Comparison of ENCODE assay signal across 21 cellular contexts in genomic region chr5:139597134-139597533, GRCh38. TPM values are rescaled to one million over a fixed set of nuclear protein-coding genes. Genes with fewer than 3 reads are reported as not detected.
A peak's percentile ranks its signal among the peaks of the same experiment; 100 is the strongest.
DNase-seq lines count a peak whose midpoint lies in the region; ATAC-seq and TF ChIP-seq lines count a peak whose summit lies in the region.
"Had no signal": no experiment of that assay in that cellular context is flagged by ENCODE, and none has a peak within 500 bp of the region (broad histone marks: within the 10 kb centered on the region; RNA-seq: fewer than 3 reads in every experiment).

No MANE protein-coding gene starts in this region.

- H3K4me1 Mint-ChIP-seq in T-helper 1 cell treated with Interleukin-12 subunit alpha and Interleukin-12 subunit beta and Interleukin-4 antibody, amounts not matched to agents 30 μg/mL and 1 μg/mL, for 36 hours (ENCODE audit: low read depth): peaks cover 11% of the 10 kb centered on the region
- H3K4me1 Mint-ChIP-seq in natural killer cell: peaks cover 12 to 17% of the 10 kb centered on the region in 2 donors
- H3K4me1 Mint-ChIP-seq in natural killer cell treated with Interleukin-12 subunit alpha and Interleukin-12 subunit beta and Interleukin-15 and Interleukin-18, amount 100 ng/mL, for 72 hours (ENCODE audit: low read depth in 2 of 2): peaks cover 6 to 16% of the 10 kb centered on the region in 2 donors
- peaks cover 41% of the 10 kb centered on the region for H3K4me1 Mint-ChIP-seq in activated naive CD8-positive, alpha-beta T cell (ENCODE audit: low read depth)

- no peaks in the 10 kb centered on the region for H3K9me3 ChIP-seq in gastrocnemius medialis
- H3K9me3 ChIP-seq: esophagus muscularis mucosa, spleen had no signal

- H3K27me3 ChIP-seq in gastrocnemius medialis: no peaks in the 10 kb centered on the region
- H3K27me3 ChIP-seq: esophagus muscularis mucosa, spleen had no signal

- intact Hi-C loops in natural killer cell (cut with micrococcal nuclease) (no loop called here), gastrocnemius medialis (cut with DNase I; ENCODE audit: low total_unique reads) (no loop called here)

- peaks cover 0 to 14% of the 10 kb centered on the region in 2 donors for H3K36me3 ChIP-seq in gastrocnemius medialis

- ATAC-seq in natural killer cell (no peak), gastrocnemius medialis (no peak)
- no peak for ATAC-seq in natural killer cell treated with Interleukin-12 subunit alpha and Interleukin-12 subunit beta and Interleukin-15 and Interleukin-18, amount 100 ng/mL, for 72 hours
- ATAC-seq: left colon had no signal

- H3K4me1 ChIP-seq in gastrocnemius medialis: peaks cover 26 to 34% of the 10 kb centered on the region in 2 donors

- in situ Hi-C loops in gastrocnemius medialis (cut with MboI; ENCODE audit: low sequenced_read_pairs in 4 of 4): no loop called here

- peak overlapping the region in 3 of 4 donors; percentile 85 to 89 (median 89) for H3K27ac ChIP-seq in gastrocnemius medialis
- H3K27ac ChIP-seq: 22Rv1, esophagus muscularis mucosa, spleen had no signal

- no peaks in the 10 kb centered on the region for H3K27me3 Mint-ChIP-seq in T-helper 1 cell treated with Interleukin-12 subunit alpha and Interleukin-12 subunit beta and Interleukin-4 antibody, amounts not matched to agents 30 μg/mL and 1 μg/mL, for 36 hours (ENCODE audit: low read depth)
- no peaks in the 10 kb centered on the region for H3K27me3 Mint-ChIP-seq in natural killer cell (ENCODE audit: low read depth in 2 of 2)
- H3K27me3 Mint-ChIP-seq in natural killer cell treated with Interleukin-12 subunit alpha and Interleukin-12 subunit beta and Interleukin-15 and Interleukin-18, amount 100 ng/mL, for 72 hours: no peaks in the 10 kb centered on the region
- no peaks in the 10 kb centered on the region for H3K27me3 Mint-ChIP-seq in activated naive CD8-positive, alpha-beta T cell

- H3K9me3 Mint-ChIP-seq in T-helper 1 cell treated with Interleukin-12 subunit alpha and Interleukin-12 subunit beta and Interleukin-4 antibody, amounts not matched to agents 30 μg/mL and 1 μg/mL, for 36 hours: no peaks in the 10 kb centered on the region
- no peaks in the 10 kb centered on the region for H3K9me3 Mint-ChIP-seq in natural killer cell
- no peaks in the 10 kb centered on the region for H3K9me3 Mint-ChIP-seq in natural killer cell treated with Interleukin-12 subunit alpha and Interleukin-12 subunit beta and Interleukin-15 and Interleukin-18, amount 100 ng/mL, for 72 hours
- H3K9me3 Mint-ChIP-seq in activated naive CD8-positive, alpha-beta T cell (ENCODE audit: low read depth): no peaks in the 10 kb centered on the region
- H3K9me3 Mint-ChIP-seq: HFFc6 had no signal

- H3K36me3 Mint-ChIP-seq in T-helper 1 cell treated with Interleukin-12 subunit alpha and Interleukin-12 subunit beta and Interleukin-4 antibody, amounts not matched to agents 30 μg/mL and 1 μg/mL, for 36 hours (ENCODE audit: low read depth): peaks cover 13% of the 10 kb centered on the region
- no peaks in the 10 kb centered on the region for H3K36me3 Mint-ChIP-seq in natural killer cell
- no peaks in the 10 kb centered on the region for H3K36me3 Mint-ChIP-seq in natural killer cell treated with Interleukin-12 subunit alpha and Interleukin-12 subunit beta and Interleukin-15 and Interleukin-18, amount 100 ng/mL, for 72 hours
- H3K36me3 Mint-ChIP-seq in activated naive CD8-positive, alpha-beta T cell: peaks cover 6% of the 10 kb centered on the region

- no peak overlapping the region for H3K4me3 ChIP-seq in gastrocnemius medialis
- H3K4me3 ChIP-seq: esophagus muscularis mucosa, spleen had no signal

- TF ChIP-seq CTCF in natural killer cell (IDR thresholded peaks at IDR 0.05) (no peak), gastrocnemius medialis (IDR thresholded peaks at IDR 0.05 in 4 of 5, conservative IDR thresholded peaks at IDR 0.05 in 1 of 5) (no peak)

- TF ChIP-seq POLR2A in gastrocnemius medialis (IDR thresholded peaks at IDR 0.05): no peak

- DNase-seq in T-helper 1 cell (no peak), natural killer cell (no peak), gastrocnemius medialis (no peak), GF-D8 (lab: John Stamatoyannopoulos, UW) (no peak)
- DNase-seq in natural killer cell treated with Interleukin-12 subunit alpha and Interleukin-12 subunit beta and Interleukin-15 and Interleukin-18, amount 100 ng/mL, for 72 hours (ENCODE audit: low spot score): no peak
- no peak for DNase-seq in stimulated activated CD4-positive, alpha-beta T cell treated with anti-CD3 and anti-CD28 coated beads, Interleukin-15, amount 100 ng/mL, for 24 hours
- DNase-seq: activated CD4-positive, alpha-beta T cell treated with anti-CD3 and anti-CD28 coated beads for 1 hour; activated T-cell treated with anti-CD3 and anti-CD28 coated beads, Interleukin-2, amount 50 U/mL, for 1 hour; AML-193; amygdala; caudate nucleus; HFFc6; left colon; NCI-H2171 treated with DMSO at 0.1 percent for 48 hours; NCI-H526 treated with DMSO at 0.1 percent for 48 hours; SIG-M5; spleen had no signal

- H3K27ac Mint-ChIP-seq in T-helper 1 cell treated with Interleukin-12 subunit alpha and Interleukin-12 subunit beta and Interleukin-4 antibody, amounts not matched to agents 30 μg/mL and 1 μg/mL, for 36 hours: peak overlapping the region; percentile 20
- peak overlapping the region; percentile 39 to 80 for H3K27ac Mint-ChIP-seq in natural killer cell
- H3K27ac Mint-ChIP-seq in natural killer cell treated with Interleukin-12 subunit alpha and Interleukin-12 subunit beta and Interleukin-15 and Interleukin-18, amount 100 ng/mL, for 72 hours: peak overlapping the region in 1 of 2 donors; percentile 51
- peak overlapping the region; percentile 70 for H3K27ac Mint-ChIP-seq in activated naive CD8-positive, alpha-beta T cell

- no peak overlapping the region for H3K4me3 Mint-ChIP-seq in T-helper 1 cell treated with Interleukin-12 subunit alpha and Interleukin-12 subunit beta and Interleukin-4 antibody, amounts not matched to agents 30 μg/mL and 1 μg/mL, for 36 hours
- no peak overlapping the region for H3K4me3 Mint-ChIP-seq in natural killer cell
- no peak overlapping the region for H3K4me3 Mint-ChIP-seq in natural killer cell treated with Interleukin-12 subunit alpha and Interleukin-12 subunit beta and Interleukin-15 and Interleukin-18, amount 100 ng/mL, for 72 hours
- peak overlapping the region; percentile 28 for H3K4me3 Mint-ChIP-seq in activated naive CD8-positive, alpha-beta T cell
- H3K4me3 Mint-ChIP-seq: HFFc6 had no signal

RNA-seq across cellular contexts. Expression of gene UBE2D2, which starts 36.0 kb away (rescaled TPM):
- total RNA-seq in natural killer cell (100 to 1,000 TPM; 127 to 139 (median 131) TPM), gastrocnemius medialis (100 to 1,000 TPM in 3 of 4 donors, 10 to 100 TPM in 1; 98.5 to 199 (median 131) TPM)
- 100 to 1,000 TPM; 176 to 190 TPM for total RNA-seq in natural killer cell treated with Interleukin-12 subunit alpha and Interleukin-12 subunit beta and Interleukin-15 and Interleukin-18, amount 100 ng/mL, for 72 hours

RNA-seq across cellular contexts. Expression of gene CXXC5, which starts 51.0 kb away (rescaled TPM):
- total RNA-seq in natural killer cell (100 to 1,000 TPM in 1 of 3 donors, 10 to 100 TPM in 2; 75.6 to 124 (median 84.8) TPM), gastrocnemius medialis (10 to 100 TPM; 38.5 to 83.8 (median 60.9) TPM)
- total RNA-seq in natural killer cell treated with Interleukin-12 subunit alpha and Interleukin-12 subunit beta and Interleukin-15 and Interleukin-18, amount 100 ng/mL, for 72 hours: 1 to 10 TPM; 4.7 to 9.0 TPM
